Comparison of ENCODE assay signal across 21 cellular contexts in genomic region chr12:40903040-40903439, GRCh38.
"Had no signal": no experiment of that assay in that cellular context is flagged by ENCODE, and none has a peak within 500 bp of the region (broad histone marks: within the 10 kb centered on the region; RNA-seq: fewer than 3 reads in every experiment).

No MANE protein-coding gene starts in this region.

- H3K27me3 Mint-ChIP-seq: activated CD4-positive, alpha-beta T cell treated with anti-CD3 and anti-CD28 coated beads, Interleukin-2, amount 10 ng/mL, durations not matched to agents 7 days and 5 days; activated naive CD8-positive, alpha-beta T cell treated with anti-CD3 and anti-CD28 coated beads, Interleukin-2, amount 10 ng/mL, durations not matched to agents 7 days and 5 days; activated T-cell treated with anti-CD3 and anti-CD28 coated beads, Interleukin-2, amount 50 U/mL, for 24 hours; natural killer cell treated with Interleukin-12 subunit alpha and Interleukin-12 subunit beta and Interleukin-15 and Interleukin-18, amount 100 ng/mL, for 72 hours; stimulated activated naive CD8-positive, alpha-beta T cell treated with anti-CD3 and anti-CD28 coated beads, Interleukin-15, Interleukin-2, amounts not matched to agents 100 ng/mL and 50 ng/mL, for 24 hours had no signal

- H3K4me2 ChIP-seq: hepatocyte had no signal

- H3K27ac Mint-ChIP-seq: activated CD4-positive, alpha-beta T cell treated with anti-CD3 and anti-CD28 coated beads, Interleukin-2, amount 10 ng/mL, durations not matched to agents 7 days and 5 days; activated CD8-positive, alpha-beta T cell treated with anti-CD3 and anti-CD28 coated beads, Interleukin-2, amount 10 ng/mL, durations not matched to agents 7 days and 5 days; activated naive CD8-positive, alpha-beta T cell treated with anti-CD3 and anti-CD28 coated beads, Interleukin-2, amount 10 ng/mL, durations not matched to agents 7 days and 5 days; activated T-cell treated with anti-CD3 and anti-CD28 coated beads, Interleukin-2, amount 50 U/mL, for 24 hours; activated T-helper 2 cell treated with anti-CD3 and anti-CD28 coated beads, Interferon-gamma antibody, Interleukin-2, Interleukin-4, amounts not matched to agents 10 μg/mL and 5 μg/mL and 100 μg/mL, durations not matched to agents 14 hours and 24 hours and 36 hours; mesothelial cell of epicardium; natural killer cell treated with Interleukin-12 subunit alpha and Interleukin-12 subunit beta and Interleukin-15 and Interleukin-18, amount 100 ng/mL, for 72 hours; stimulated activated naive CD8-positive, alpha-beta T cell treated with anti-CD3 and anti-CD28 coated beads, Interleukin-15, Interleukin-2, amounts not matched to agents 100 ng/mL and 50 ng/mL, for 24 hours had no signal

- H3K9me3 ChIP-seq: tibial nerve, vagina had no signal

- H3K4me1 Mint-ChIP-seq: activated CD4-positive, alpha-beta T cell treated with anti-CD3 and anti-CD28 coated beads, Interleukin-2, amount 10 ng/mL, durations not matched to agents 7 days and 5 days; activated naive CD8-positive, alpha-beta T cell treated with anti-CD3 and anti-CD28 coated beads, Interleukin-2, amount 10 ng/mL, durations not matched to agents 7 days and 5 days had no signal

- H3K4me3 ChIP-seq: dorsolateral prefrontal cortex, hepatocyte, lung, tibial nerve, vagina had no signal

- H3K79me2 ChIP-seq: hepatocyte had no signal

- H3K9me3 Mint-ChIP-seq: activated CD4-positive, alpha-beta T cell treated with anti-CD3 and anti-CD28 coated beads, Interleukin-2, amount 10 ng/mL, durations not matched to agents 7 days and 5 days; activated naive CD8-positive, alpha-beta T cell treated with anti-CD3 and anti-CD28 coated beads, Interleukin-2, amount 10 ng/mL, durations not matched to agents 7 days and 5 days; activated T-cell treated with anti-CD3 and anti-CD28 coated beads, Interleukin-2, amount 50 U/mL, for 24 hours; activated T-helper 2 cell treated with anti-CD3 and anti-CD28 coated beads, Interferon-gamma antibody, Interleukin-2, Interleukin-4, amounts not matched to agents 10 μg/mL and 5 μg/mL and 100 μg/mL, durations not matched to agents 14 hours and 24 hours and 36 hours; natural killer cell treated with Interleukin-12 subunit alpha and Interleukin-12 subunit beta and Interleukin-15 and Interleukin-18, amount 100 ng/mL, for 72 hours; stimulated activated naive CD8-positive, alpha-beta T cell treated with anti-CD3 and anti-CD28 coated beads, Interleukin-15, Interleukin-2, amounts not matched to agents 100 ng/mL and 50 ng/mL, for 24 hours had no signal

- H3K4me3 Mint-ChIP-seq: activated CD4-positive, alpha-beta T cell treated with anti-CD3 and anti-CD28 coated beads, Interleukin-2, amount 10 ng/mL, durations not matched to agents 7 days and 5 days; activated CD8-positive, alpha-beta T cell treated with anti-CD3 and anti-CD28 coated beads, Interleukin-2, amount 10 ng/mL, durations not matched to agents 7 days and 5 days; activated naive CD8-positive, alpha-beta T cell treated with anti-CD3 and anti-CD28 coated beads, Interleukin-2, amount 10 ng/mL, durations not matched to agents 7 days and 5 days; activated T-cell treated with anti-CD3 and anti-CD28 coated beads, Interleukin-2, amount 50 U/mL, for 24 hours; mesothelial cell of epicardium; natural killer cell treated with Interleukin-12 subunit alpha and Interleukin-12 subunit beta and Interleukin-15 and Interleukin-18, amount 100 ng/mL, for 72 hours; stimulated activated naive CD8-positive, alpha-beta T cell treated with anti-CD3 and anti-CD28 coated beads, Interleukin-15, Interleukin-2, amounts not matched to agents 100 ng/mL and 50 ng/mL, for 24 hours had no signal

- H2AFZ ChIP-seq: hepatocyte had no signal

- H3K36me3 Mint-ChIP-seq: activated naive CD8-positive, alpha-beta T cell treated with anti-CD3 and anti-CD28 coated beads, Interleukin-2, amount 10 ng/mL, durations not matched to agents 7 days and 5 days; mesothelial cell of epicardium; natural killer cell treated with Interleukin-12 subunit alpha and Interleukin-12 subunit beta and Interleukin-15 and Interleukin-18, amount 100 ng/mL, for 72 hours had no signal

- H3K27ac ChIP-seq: hepatocyte, tibial nerve, vagina had no signal

- H3K4me1 ChIP-seq: vagina had no signal

- H3K27me3 ChIP-seq: dorsolateral prefrontal cortex, hepatocyte, tibial nerve, vagina had no signal

- H3K36me3 ChIP-seq: tibial nerve, vagina had no signal

- ATAC-seq: activated CD8-positive, alpha-beta T cell treated with anti-CD3 and anti-CD28 coated beads, Interleukin-2, amount 10 ng/mL, durations not matched to agents 7 days and 5 days; left lobe of liver; natural killer cell treated with Interleukin-12 subunit alpha and Interleukin-12 subunit beta and Interleukin-15 and Interleukin-18, amount 100 ng/mL, for 72 hours had no signal

- DNase-seq: activated CD4-positive, alpha-beta T cell treated with anti-CD3 and anti-CD28 coated beads, Interleukin-2, amount 10 ng/mL, durations not matched to agents 7 days and 5 days; activated CD8-positive, alpha-beta T cell treated with anti-CD3 and anti-CD28 coated beads, Interleukin-2, amount 10 ng/mL, durations not matched to agents 7 days and 5 days; activated naive CD4-positive, alpha-beta T cell treated with Interleukin-2 at 50 U/mL for 16 hours; activated naive CD8-positive, alpha-beta T cell treated with anti-CD3 and anti-CD28 coated beads, Interleukin-2, amount 10 ng/mL, durations not matched to agents 7 days and 5 days; activated T-cell treated with anti-CD3 and anti-CD28 coated beads, Interleukin-2, amount 50 U/mL, for 24 hours; erythroblast; kidney; stimulated activated CD4-positive, alpha-beta T cell treated with anti-CD3 and anti-CD28 coated beads, Interleukin-12 subunit alpha, Interleukin-12 subunit beta, amount 100 ng/mL, for 4 hours; stimulated activated CD4-positive, alpha-beta T cell treated with anti-CD3 and anti-CD28 coated beads, Interleukin-1b, Interleukin-23, amount 100 ng/mL, for 48 hours; T-helper 1 cell; T-helper 9 cell had no signal
